In the genomic region with DNA sequence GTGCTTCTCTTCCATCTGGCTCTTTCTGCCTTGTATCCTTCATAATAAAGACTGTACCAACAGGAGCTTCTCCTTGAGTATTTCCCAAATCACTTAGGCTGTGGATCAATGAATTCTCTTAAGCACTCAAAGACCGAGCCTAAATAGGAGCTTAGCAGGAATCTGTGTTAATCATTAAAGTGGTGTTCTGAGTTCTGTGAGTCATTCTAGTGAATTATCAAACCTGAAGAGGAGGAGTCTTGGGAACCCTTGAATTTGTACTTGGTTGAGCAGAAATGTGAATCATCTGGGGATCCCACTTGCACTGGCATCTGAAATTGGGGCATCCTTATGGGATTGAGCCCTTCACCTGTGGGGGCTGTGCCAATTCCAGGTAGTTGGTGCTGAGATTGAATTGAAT, we compare ENCODE assay signal across 21 cellular contexts.
"Had no signal": no experiment of that assay in that cellular context is flagged by ENCODE, and none has a peak within 500 bp of the region (broad histone marks: within the 10 kb centered on the region; RNA-seq: fewer than 3 reads in every experiment).

No MANE protein-coding gene starts in this region.

- H3K9me3 Mint-ChIP-seq: natural killer cell treated with Interleukin-12 subunit alpha and Interleukin-12 subunit beta and Interleukin-15 and Interleukin-18, amount 100 ng/mL, for 72 hours had no signal

- H3K36me3 Mint-ChIP-seq: activated naive CD4-positive, alpha-beta T cell treated with anti-CD3 and anti-CD28 coated beads, Interleukin-2, amount 10 ng/mL, durations not matched to agents 7 days and 5 days; mesothelial cell of epicardium; natural killer cell treated with Interleukin-12 subunit alpha and Interleukin-12 subunit beta and Interleukin-15 and Interleukin-18, amount 100 ng/mL, for 72 hours; stimulated activated naive B cell treated with anti-CD40 and anti-IgM and Interleukin-4, amounts not matched to agents 10 μg/mL and 1 μg/mL and 100 μg/mL, for 72 hours; WTC11 had no signal

- ATAC-seq: activated CD8-positive, alpha-beta T cell treated with anti-CD3 and anti-CD28 coated beads, Interleukin-2, amount 10 ng/mL, durations not matched to agents 7 days and 5 days; lower lobe of right lung; natural killer cell treated with Interleukin-12 subunit alpha and Interleukin-12 subunit beta and Interleukin-15 and Interleukin-18, amount 100 ng/mL, for 72 hours; sciatic nerve; stimulated activated naive B cell treated with anti-CD40 and anti-IgM and Interleukin-4, amounts not matched to agents 10 μg/mL and 1 μg/mL and 100 μg/mL, for 72 hours; upper lobe of right lung; WTC11 had no signal

- H3K9me3 ChIP-seq: lower lobe of right lung, neutrophil, thoracic aorta, upper lobe of right lung had no signal

- H2AFZ ChIP-seq: parathyroid adenoma had no signal

- H3K27ac ChIP-seq: lower lobe of right lung, neutrophil, parathyroid adenoma, thoracic aorta, upper lobe of right lung had no signal

- H3K4me3 ChIP-seq: lower lobe of right lung, smooth muscle cell, thoracic aorta, upper lobe of right lung had no signal

- H3K9ac ChIP-seq: parathyroid adenoma had no signal

- H3K4me1 Mint-ChIP-seq: mesothelial cell of epicardium; stimulated activated naive B cell treated with anti-CD40 and anti-IgM and Interleukin-4, amounts not matched to agents 10 μg/mL and 1 μg/mL and 100 μg/mL, for 72 hours; WTC11 had no signal

- H3K36me3 ChIP-seq: lower lobe of right lung, neutrophil, thoracic aorta, upper lobe of right lung had no signal

- H3K27me3 ChIP-seq: neutrophil, upper lobe of right lung had no signal

- H3K4me2 ChIP-seq: smooth muscle cell had no signal

- H3K79me2 ChIP-seq: parathyroid adenoma had no signal

- H3K27ac Mint-ChIP-seq: activated CD8-positive, alpha-beta T cell treated with anti-CD3 and anti-CD28 coated beads, Interleukin-2, amount 10 ng/mL, durations not matched to agents 7 days and 5 days; activated naive CD4-positive, alpha-beta T cell treated with anti-CD3 and anti-CD28 coated beads, Interleukin-2, amount 10 ng/mL, durations not matched to agents 7 days and 5 days; activated T-cell treated with anti-CD3 and anti-CD28 coated beads, Interleukin-2, amount 50 U/mL, for 24 hours; mesothelial cell of epicardium; natural killer cell treated with Interleukin-12 subunit alpha and Interleukin-12 subunit beta and Interleukin-15 and Interleukin-18, amount 100 ng/mL, for 72 hours; stimulated activated naive B cell treated with anti-CD40 and anti-IgM and Interleukin-4, amounts not matched to agents 10 μg/mL and 1 μg/mL and 100 μg/mL, for 72 hours; T-helper 2 cell treated with Interferon-gamma antibody and Interleukin-4, amounts not matched to agents 5 μg/mL and 100 μg/mL, for 36 hours; WTC11 had no signal

- H3K4me1 ChIP-seq: lower lobe of right lung, parathyroid adenoma, upper lobe of right lung had no signal

- H3K4me3 Mint-ChIP-seq: activated CD8-positive, alpha-beta T cell treated with anti-CD3 and anti-CD28 coated beads, Interleukin-2, amount 10 ng/mL, durations not matched to agents 7 days and 5 days; activated naive CD4-positive, alpha-beta T cell treated with anti-CD3 and anti-CD28 coated beads, Interleukin-2, amount 10 ng/mL, durations not matched to agents 7 days and 5 days; activated T-cell treated with anti-CD3 and anti-CD28 coated beads, Interleukin-2, amount 50 U/mL, for 24 hours; mesothelial cell of epicardium; natural killer cell treated with Interleukin-12 subunit alpha and Interleukin-12 subunit beta and Interleukin-15 and Interleukin-18, amount 100 ng/mL, for 72 hours; stimulated activated naive B cell treated with anti-CD40 and anti-IgM and Interleukin-4, amounts not matched to agents 10 μg/mL and 1 μg/mL and 100 μg/mL, for 72 hours; T-helper 2 cell treated with Interferon-gamma antibody and Interleukin-4, amounts not matched to agents 5 μg/mL and 100 μg/mL, for 36 hours; WTC11 had no signal

- DNase-seq: activated CD4-positive, alpha-beta T cell treated with anti-CD3 and anti-CD28 coated beads for 48 hours; activated CD8-positive, alpha-beta T cell treated with anti-CD3 and anti-CD28 coated beads, Interleukin-2, amount 10 ng/mL, durations not matched to agents 7 days and 5 days; activated effector memory CD4-positive, alpha-beta T cell treated with Interleukin-2 at 50 U/mL for 16 hours; activated naive CD4-positive, alpha-beta T cell treated with anti-CD3 and anti-CD28 coated beads, Interleukin-2, amount 10 ng/mL, durations not matched to agents 7 days and 5 days; activated T-cell treated with anti-CD3 and anti-CD28 coated beads, Interleukin-2, amount 50 U/mL, for 24 hours; aorta; effector CD4-positive, alpha-beta T cell; hypothalamus; lower lobe of right lung; stimulated activated CD4-positive, alpha-beta T cell treated with anti-CD3 and anti-CD28 coated beads, Interleukin-4, amount 100 ng/mL, for 24 hours; stimulated activated naive B cell treated with anti-CD40 and anti-IgM and Interleukin-4, amounts not matched to agents 10 μg/mL and 1 μg/mL and 100 μg/mL, for 72 hours; upper lobe of right lung had no signal
